ENCODE assay signal across 4 cellular contexts in genomic region chr14:93829839-93830481, GRCh38. TPM values are rescaled to one million over a fixed set of nuclear protein-coding genes. Genes with fewer than 3 reads are reported as not detected.
"Had no signal": no experiment of that assay in that cellular context is flagged by ENCODE, and none has a peak within 500 bp of the region (broad histone marks: within the 10 kb centered on the region; RNA-seq: fewer than 3 reads in every experiment).

No MANE protein-coding gene starts in this region.

- H3K4me3 ChIP-seq: GM12878 had no signal

- DNase-seq: GDM1, GF-D8 had no signal

RNA-seq across cellular contexts. Expression of gene PRIMA1, which starts 41.7 kb away (rescaled TPM):
- total RNA-seq: G401, GM12878 had no signal
